In genomic region chr9:8114826-8115225, GRCh38 we compare ENCODE assay signal across 16 cellular contexts.
"Had no signal": no experiment of that assay in that cellular context is flagged by ENCODE, and none has a peak within 500 bp of the region (broad histone marks: within the 10 kb centered on the region; RNA-seq: fewer than 3 reads in every experiment).

No MANE protein-coding gene starts in this region.

- H3K27me3 Mint-ChIP-seq: naive thymus-derived CD4-positive, alpha-beta T cell had no signal

- H3K36me3 Mint-ChIP-seq: naive thymus-derived CD4-positive, alpha-beta T cell had no signal

- H3K27ac Mint-ChIP-seq: naive thymus-derived CD4-positive, alpha-beta T cell had no signal

- ATAC-seq: left lobe of liver; naive thymus-derived CD4-positive, alpha-beta T cell; sciatic nerve had no signal

- H3K4me3 Mint-ChIP-seq: naive thymus-derived CD4-positive, alpha-beta T cell; neural crest cell had no signal

- DNase-seq: dorsolateral prefrontal cortex; effector CD8-positive, alpha-beta T cell; foreskin melanocyte; head of caudate nucleus; hippocampal formation; mammary epithelial cell; naive thymus-derived CD4-positive, alpha-beta T cell; posterior cingulate gyrus; spleen; stimulated activated CD4-positive, alpha-beta T cell treated with anti-CD3 and anti-CD28 coated beads, Interleukin-4, amount 100 ng/mL, for 4 hours; stomach; substantia nigra; transverse colon had no signal
